Comparison of ENCODE assay signal across 14 cellular contexts in the genomic region with DNA sequence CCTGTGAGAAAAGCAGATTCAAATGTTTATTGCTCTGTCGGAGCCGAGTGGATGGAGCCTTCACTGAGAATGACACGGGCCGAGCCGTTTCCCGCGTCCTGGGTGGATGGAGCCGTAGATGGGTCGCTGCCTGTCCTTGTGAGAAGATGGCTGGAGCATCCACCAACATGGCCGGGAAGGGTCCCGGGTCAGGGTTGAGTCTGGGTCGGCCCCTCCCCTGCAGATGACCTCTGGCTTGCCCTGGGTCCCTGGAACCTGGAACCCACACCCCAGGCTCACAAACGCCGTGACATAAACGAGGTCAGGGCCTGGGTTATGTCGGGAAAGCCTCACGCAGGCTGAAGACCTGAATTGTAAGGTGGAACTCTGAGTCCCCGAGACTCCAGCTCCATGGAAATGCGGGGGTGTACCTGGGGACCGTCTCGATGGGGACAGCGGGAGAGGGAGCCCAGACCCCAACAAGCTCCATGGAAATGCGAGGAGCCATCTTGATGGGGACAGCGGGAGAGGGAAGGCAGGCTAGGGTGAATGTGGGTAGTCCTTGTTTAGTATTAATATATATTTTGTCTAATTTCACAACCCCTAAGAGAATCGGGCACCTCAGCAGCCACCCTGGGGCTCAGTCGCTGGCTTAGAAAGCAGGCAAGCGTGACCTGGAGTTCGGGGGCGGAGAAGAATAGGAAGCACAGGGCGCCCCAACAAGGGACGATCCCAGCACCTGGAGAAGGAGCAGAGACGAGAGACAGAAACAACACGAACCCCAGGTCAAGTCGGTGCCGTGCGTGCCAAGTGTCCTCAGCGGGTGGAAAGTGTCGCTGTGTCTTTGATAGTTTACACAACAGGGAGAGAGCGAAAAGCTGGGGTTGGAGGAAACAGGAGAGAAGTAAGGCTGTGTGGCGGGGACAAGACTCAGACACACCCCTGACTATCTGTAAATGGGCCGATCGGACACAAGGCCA.
A peak's percentile ranks its signal among the peaks of the same experiment; 100 is the strongest.
DNase-seq lines count a peak whose midpoint lies in the region; ATAC-seq and TF ChIP-seq lines count a peak whose summit lies in the region.
"Had no signal": no experiment of that assay in that cellular context is flagged by ENCODE, and none has a peak within 500 bp of the region (broad histone marks: within the 10 kb centered on the region; RNA-seq: fewer than 3 reads in every experiment).

No MANE protein-coding gene starts in this region.

- H3K27me3 Mint-ChIP-seq in activated T-cell treated with anti-CD3 and anti-CD28 coated beads, Interleukin-2, amount 50 U/mL, for 24 hours: no peaks in the 10 kb centered on the region
- H3K27me3 Mint-ChIP-seq in T-helper 17 cell: no peaks in the 10 kb centered on the region
- H3K27me3 Mint-ChIP-seq in activated CD4-positive, alpha-beta memory T cell treated with anti-CD3 and anti-CD28 coated beads for 36 hours: no peaks in the 10 kb centered on the region

- ATAC-seq in T-helper 17 cell (no peak), left lung (no peak), sciatic nerve (no peak)
- ATAC-seq: HCT116, PC-3 had no signal

- H3K9me3 ChIP-seq in T-helper 17 cell (ENCODE audit: control insufficient read depth, low read length, poor library complexity, severe bottlenecking) (no peaks in the 10 kb centered on the region), left lung (peaks cover 0 to 15% of the 10 kb centered on the region in 2 donors)

- no peaks in the 10 kb centered on the region for H3K27me3 ChIP-seq in left lung

- POLR2A ChIA-PET in activated CD4-positive, alpha-beta memory T cell treated with anti-CD3 and anti-CD28 coated beads for 36 hours (lab: Charles Lee): no interaction called here

- H3K9me3 Mint-ChIP-seq in activated T-cell treated with anti-CD3 and anti-CD28 coated beads, Interleukin-2, amount 50 U/mL, for 24 hours: peaks cover 2% of the 10 kb centered on the region
- H3K9me3 Mint-ChIP-seq in activated CD4-positive, alpha-beta memory T cell treated with anti-CD3 and anti-CD28 coated beads for 36 hours: peaks cover 2% of the 10 kb centered on the region

- no peak for TF ChIP-seq CTCF in left lung (IDR thresholded peaks at IDR 0.05)

- H3K4me1 ChIP-seq in left lung: no peaks in the 10 kb centered on the region

- peak overlapping the region; percentile 91 for H3K27ac Mint-ChIP-seq in activated T-cell treated with anti-CD3 and anti-CD28 coated beads, Interleukin-2, amount 50 U/mL, for 24 hours
- peak overlapping the region; percentile 66 for H3K27ac Mint-ChIP-seq in T-helper 17 cell
- H3K27ac Mint-ChIP-seq in activated CD4-positive, alpha-beta memory T cell treated with anti-CD3 and anti-CD28 coated beads for 36 hours: no peak overlapping the region

- H3K4me3 Mint-ChIP-seq in activated T-cell treated with anti-CD3 and anti-CD28 coated beads, Interleukin-2, amount 50 U/mL, for 24 hours: no peak overlapping the region
- no peak overlapping the region for H3K4me3 Mint-ChIP-seq in T-helper 17 cell
- no peak overlapping the region for H3K4me3 Mint-ChIP-seq in activated CD4-positive, alpha-beta memory T cell treated with anti-CD3 and anti-CD28 coated beads for 36 hours

- intact Hi-C loops in left lung (cut with DNase I) (no loop called here), sciatic nerve (cut with DNase I) (no loop called here)
- intact Hi-C loops in activated CD4-positive, alpha-beta memory T cell treated with anti-CD3 and anti-CD28 coated beads for 36 hours (cut with micrococcal nuclease): no loop called here

- no peak for DNase-seq in activated T-cell treated with anti-CD3 and anti-CD28 coated beads, Interleukin-2, amount 50 U/mL, for 24 hours
- DNase-seq in activated T-cell treated with anti-CD3 and anti-CD28 coated beads for 4 hours: no peak
- no peak for DNase-seq in T-helper 17 cell
- peak; percentile 24 to 55 for DNase-seq in left lung
- DNase-seq in sciatic nerve (ENCODE audit: low spot score): peak; percentile 55
- DNase-seq in NOMO-1 treated with DMSO at 0.1 percent for 48 hours (lab: John Stamatoyannopoulos, UW; ENCODE audit: unreplicated experiment): no peak
- no peak for DNase-seq in DMS114 treated with DMSO at 0.1 percent for 48 hours (lab: John Stamatoyannopoulos, UW; ENCODE audit: unreplicated experiment)
- no peak for DNase-seq in activated CD4-positive, alpha-beta memory T cell treated with anti-CD3 and anti-CD28 coated beads for 36 hours
- DNase-seq: effector memory CD4-positive, alpha-beta T cell; NCI-H2081; NCI-H524; PC-3 had no signal

- peaks cover 31% of the 10 kb centered on the region for H3K4me1 Mint-ChIP-seq in activated T-cell treated with anti-CD3 and anti-CD28 coated beads, Interleukin-2, amount 50 U/mL, for 24 hours (ENCODE audit: low read depth)
- H3K4me1 Mint-ChIP-seq in T-helper 17 cell: peaks cover 8% of the 10 kb centered on the region
- H3K4me1 Mint-ChIP-seq in activated CD4-positive, alpha-beta memory T cell treated with anti-CD3 and anti-CD28 coated beads for 36 hours (ENCODE audit: low read depth): peaks cover 14% of the 10 kb centered on the region

- H3K36me3 ChIP-seq in left lung: peaks cover 0 to 45% of the 10 kb centered on the region in 2 donors

- no peak overlapping the region for H3K27ac ChIP-seq in left lung
- H3K27ac ChIP-seq: skin epidermis had no signal

- peaks cover 79% of the 10 kb centered on the region for H3K36me3 Mint-ChIP-seq in activated T-cell treated with anti-CD3 and anti-CD28 coated beads, Interleukin-2, amount 50 U/mL, for 24 hours (ENCODE audit: low read depth)
- H3K36me3 Mint-ChIP-seq in T-helper 17 cell (ENCODE audit: low read depth): peaks cover 2% of the 10 kb centered on the region
- peaks cover 28% of the 10 kb centered on the region for H3K36me3 Mint-ChIP-seq in activated CD4-positive, alpha-beta memory T cell treated with anti-CD3 and anti-CD28 coated beads for 36 hours

- H3K4me3 ChIP-seq in left lung: no peak overlapping the region
- H3K4me3 ChIP-seq: skin epidermis had no signal

- CTCF ChIA-PET in activated CD4-positive, alpha-beta memory T cell treated with anti-CD3 and anti-CD28 coated beads for 36 hours (lab: Charles Lee): no interaction called here

Comparison
In these comparisons a context has a peak if more than half of its experiments do, and no peak if none do; other contexts are left out.
1. DNase-seq: peak in left lung (2 of 2) and sciatic nerve (single experiment); none in activated T-cell treated with anti-CD3 and anti-CD28 coated beads, Interleukin-2, amount 50 U/mL, for 24 hours (single experiment), activated T-cell treated with anti-CD3 and anti-CD28 coated beads for 4 hours (single experiment), T-helper 17 cell (0 of 3), NOMO-1 treated with DMSO at 0.1 percent for 48 hours (single experiment), DMS114 treated with DMSO at 0.1 percent for 48 hours (single experiment) and activated CD4-positive, alpha-beta memory T cell treated with anti-CD3 and anti-CD28 coated beads for 36 hours (single experiment).